Comparison of ENCODE assay signal across 15 cellular contexts in the genomic region with DNA sequence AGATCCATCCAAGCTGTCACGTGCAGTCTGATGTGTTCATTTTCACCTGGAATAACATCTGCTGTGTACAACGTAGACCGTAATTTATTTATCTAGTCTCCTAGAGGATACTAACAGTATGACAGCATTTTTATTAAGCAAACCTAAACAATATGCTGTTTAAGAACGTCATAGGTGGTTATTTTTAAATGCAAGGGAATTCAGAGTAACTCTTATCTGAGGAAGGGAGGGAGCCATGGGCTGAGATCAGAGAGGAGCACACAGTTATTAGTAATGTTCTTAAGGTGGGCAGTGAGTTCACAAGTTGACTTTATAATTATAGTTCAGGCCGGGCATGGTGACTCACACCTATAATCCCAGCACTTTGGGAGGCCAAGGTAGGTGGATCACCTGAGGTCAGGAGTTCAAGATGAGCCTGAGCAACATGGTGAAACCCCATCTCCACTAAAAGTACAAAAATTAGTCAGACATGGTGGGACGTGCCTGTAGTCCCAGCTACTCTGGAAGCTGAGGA.
DNase-seq lines count a peak whose midpoint lies in the region; ATAC-seq, FAIRE-seq and TF ChIP-seq lines count a peak whose summit lies in the region.
"Had no signal": no experiment of that assay in that cellular context is flagged by ENCODE, and none has a peak within 500 bp of the region (broad histone marks: within the 10 kb centered on the region; RNA-seq: fewer than 3 reads in every experiment).

No MANE protein-coding gene starts in this region.

- H3K9me3 ChIP-seq in CD4-positive, alpha-beta memory T cell (ENCODE audit: control insufficient read depth in 1 of 2, low read length in 2 of 2), result no peaks in the 10 kb centered on the region
- H3K9me3 ChIP-seq: adrenal gland, HAP-1, stomach had no signal

- no peak for TF ChIP-seq CTCF in activated CD8-positive, alpha-beta T cell treated with anti-CD3 and anti-CD28 coated beads for 36 hours (IDR thresholded peaks at IDR 0.05)
- TF ChIP-seq CTCF in bronchial epithelial cell (IDR thresholded peaks at IDR 0.05; ENCODE audit: insufficient read depth, low read length, severe bottlenecking) (no peak), nephron (IDR thresholded peaks at IDR 0.05; ENCODE audit: unreplicated experiment in 3 of 3) (no peak)

- ATAC-seq in activated CD8-positive, alpha-beta T cell treated with anti-CD3 and anti-CD28 coated beads for 36 hours, result peak; percentile 83
- no peak for ATAC-seq in activated CD8-positive, alpha-beta T cell treated with anti-CD3 and anti-CD28 coated beads, Interleukin-2, amount 10 ng/mL, durations not matched to agents 7 days and 5 days

- POLR2A ChIA-PET in activated CD8-positive, alpha-beta T cell treated with anti-CD3 and anti-CD28 coated beads for 36 hours (lab: Charles Lee), result interaction anchor here (1.3 to 1.4 kb wide), 2 partner anchors 10 to 22 kb away, joined by 4 to 5 read pairs; no protein-coding TSS in a partner anchor
- POLR2A ChIA-PET in activated CD8-positive, alpha-beta T cell treated with anti-CD3 and anti-CD28 coated beads, Interleukin-2, amount 10 ng/mL, durations not matched to agents 7 days and 5 days (lab: Charles Lee), result interaction anchor here (1.6 kb wide), 1 partner anchor 16 kb away, joined by 4 read pairs; no protein-coding TSS in a partner anchor
- POLR2A ChIA-PET in CD4-positive, alpha-beta memory T cell (lab: Charles Lee; ENCODE audit: partially characterized antibody), result no interaction called here

- no peak for FAIRE-seq in bronchial epithelial cell (lab: Jason Lieb, UNC)

- H3K4me3 Mint-ChIP-seq in activated CD8-positive, alpha-beta T cell treated with anti-CD3 and anti-CD28 coated beads for 36 hours, result no peak overlapping the region
- no peak overlapping the region for H3K4me3 Mint-ChIP-seq in activated CD8-positive, alpha-beta T cell treated with anti-CD3 and anti-CD28 coated beads, Interleukin-2, amount 10 ng/mL, durations not matched to agents 7 days and 5 days
- H3K4me3 Mint-ChIP-seq in nephron, result no peak overlapping the region
- no peak overlapping the region for H3K4me3 Mint-ChIP-seq in CD4-positive, alpha-beta memory T cell
- H3K4me3 Mint-ChIP-seq: memory B cell; T-helper 1 cell treated with Interleukin-12 subunit alpha and Interleukin-12 subunit beta and Interleukin-4 antibody, amounts not matched to agents 30 μg/mL and 1 μg/mL, for 36 hours had no signal

- H3K36me3 ChIP-seq in bronchial epithelial cell (ENCODE audit: control insufficient read depth, insufficient read depth, low read length), result no peaks in the 10 kb centered on the region
- no peaks in the 10 kb centered on the region for H3K36me3 ChIP-seq in CD4-positive, alpha-beta memory T cell (ENCODE audit: insufficient read depth, low read length)
- H3K36me3 ChIP-seq: adrenal gland, HAP-1, stomach had no signal

- intact Hi-C loops in activated CD8-positive, alpha-beta T cell treated with anti-CD3 and anti-CD28 coated beads for 36 hours (cut with micrococcal nuclease), result no loop called here
- intact Hi-C loops in CD4-positive, alpha-beta memory T cell (cut with micrococcal nuclease), result no loop called here

- H3K27ac ChIP-seq in CD4-positive, alpha-beta memory T cell (ENCODE audit: low read depth, low read length), result no peak overlapping the region
- H3K27ac ChIP-seq: adrenal gland, stomach had no signal

- peaks cover 12% of the 10 kb centered on the region for H3K4me1 Mint-ChIP-seq in activated CD8-positive, alpha-beta T cell treated with anti-CD3 and anti-CD28 coated beads for 36 hours (ENCODE audit: low read depth)
- peaks cover 3% of the 10 kb centered on the region for H3K4me1 Mint-ChIP-seq in activated CD8-positive, alpha-beta T cell treated with anti-CD3 and anti-CD28 coated beads, Interleukin-2, amount 10 ng/mL, durations not matched to agents 7 days and 5 days (ENCODE audit: low read depth)
- H3K4me1 Mint-ChIP-seq in nephron, result peaks cover 31% of the 10 kb centered on the region
- H3K4me1 Mint-ChIP-seq in CD4-positive, alpha-beta memory T cell, result peaks cover 0 to 1% (median 0%) of the 10 kb centered on the region in 4 donors

- H3K27ac Mint-ChIP-seq in activated CD8-positive, alpha-beta T cell treated with anti-CD3 and anti-CD28 coated beads for 36 hours, result no peak overlapping the region
- no peak overlapping the region for H3K27ac Mint-ChIP-seq in activated CD8-positive, alpha-beta T cell treated with anti-CD3 and anti-CD28 coated beads, Interleukin-2, amount 10 ng/mL, durations not matched to agents 7 days and 5 days
- peak overlapping the region in 2 of 3 experiments; percentile 7 to 42 for H3K27ac Mint-ChIP-seq in nephron
- no peak overlapping the region for H3K27ac Mint-ChIP-seq in CD4-positive, alpha-beta memory T cell
- H3K27ac Mint-ChIP-seq: memory B cell; T-helper 1 cell treated with Interleukin-12 subunit alpha and Interleukin-12 subunit beta and Interleukin-4 antibody, amounts not matched to agents 30 μg/mL and 1 μg/mL, for 36 hours had no signal

- DNase-seq in activated CD8-positive, alpha-beta T cell treated with anti-CD3 and anti-CD28 coated beads for 36 hours, result peak; percentile 63
- DNase-seq in activated CD8-positive, alpha-beta T cell treated with anti-CD3 and anti-CD28 coated beads, Interleukin-2, amount 10 ng/mL, durations not matched to agents 7 days and 5 days, result no peak
- peak; percentile 69 for DNase-seq in LoVo (ENCODE audit: low spot score)
- DNase-seq in bronchial epithelial cell (ENCODE audit: low read depth), result peak; percentile 77
- DNase-seq in NCI-H2196 treated with DMSO at 0.1 percent for 48 hours (lab: John Stamatoyannopoulos, UW; ENCODE audit: unreplicated experiment), result no peak
- no peak for DNase-seq in CD4-positive, alpha-beta memory T cell
- no peak for DNase-seq in NCI-H1436 treated with DMSO at 0.1 percent for 48 hours (lab: John Stamatoyannopoulos, UW)
- DNase-seq: activated CD4-positive, alpha-beta T cell treated with anti-CD3 and anti-CD28 coated beads, Interleukin-2, amount 50 U/mL, for 4 hours; stimulated activated CD4-positive, alpha-beta T cell treated with anti-CD3 and anti-CD28 coated beads, Interleukin-2, amount 100 ng/mL, for 48 hours had no signal

- CTCF ChIA-PET in activated CD8-positive, alpha-beta T cell treated with anti-CD3 and anti-CD28 coated beads for 36 hours (lab: Charles Lee), result interaction anchor here (1.5 to 2.2 kb wide), 3 partner anchors 10 to 16 kb away, joined by 4 to 9 read pairs (median 5); no protein-coding TSS in a partner anchor
- CTCF ChIA-PET in activated CD8-positive, alpha-beta T cell treated with anti-CD3 and anti-CD28 coated beads, Interleukin-2, amount 10 ng/mL, durations not matched to agents 7 days and 5 days (lab: Charles Lee), result interaction anchor here (1.0 to 1.8 kb wide), 7 partner anchors 10 to 1095 kb away, joined by 3 to 11 read pairs (median 4); no protein-coding TSS in a partner anchor
- CTCF ChIA-PET in CD4-positive, alpha-beta memory T cell (lab: Charles Lee; ENCODE audit: partially characterized antibody), result interaction anchor here (1.1 to 1.9 kb wide), 2 partner anchors 17 to 153 kb away, joined by 3 to 12 read pairs; no protein-coding TSS in a partner anchor

- H3K4me3 ChIP-seq in bronchial epithelial cell (ENCODE audit: low read depth, low read length), result no peak overlapping the region
- H3K4me3 ChIP-seq in CD4-positive, alpha-beta memory T cell (ENCODE audit: low read length in 2 of 2), result no peak overlapping the region
- H3K4me3 ChIP-seq: adrenal gland, HAP-1, stomach had no signal

- H3K27me3 Mint-ChIP-seq in activated CD8-positive, alpha-beta T cell treated with anti-CD3 and anti-CD28 coated beads for 36 hours, result no peaks in the 10 kb centered on the region
- H3K27me3 Mint-ChIP-seq in activated CD8-positive, alpha-beta T cell treated with anti-CD3 and anti-CD28 coated beads, Interleukin-2, amount 10 ng/mL, durations not matched to agents 7 days and 5 days (ENCODE audit: low read depth), result peaks cover 8% of the 10 kb centered on the region
- H3K27me3 Mint-ChIP-seq in nephron (ENCODE audit: low read depth), result peaks cover 4% of the 10 kb centered on the region
- no peaks in the 10 kb centered on the region for H3K27me3 Mint-ChIP-seq in CD4-positive, alpha-beta memory T cell

- H3K27me3 ChIP-seq in bronchial epithelial cell (ENCODE audit: control insufficient read depth, insufficient read depth, low read length), result peaks cover 5% of the 10 kb centered on the region
- no peaks in the 10 kb centered on the region for H3K27me3 ChIP-seq in CD4-positive, alpha-beta memory T cell (ENCODE audit: insufficient read depth, low read length)
- H3K27me3 ChIP-seq: adrenal gland had no signal

- H3K4me1 ChIP-seq in CD4-positive, alpha-beta memory T cell (ENCODE audit: insufficient read depth, low read length), result no peaks in the 10 kb centered on the region
- H3K4me1 ChIP-seq: adrenal gland, HAP-1 had no signal

- peaks cover 5% of the 10 kb centered on the region for H3K9me3 Mint-ChIP-seq in activated CD8-positive, alpha-beta T cell treated with anti-CD3 and anti-CD28 coated beads for 36 hours
- no peaks in the 10 kb centered on the region for H3K9me3 Mint-ChIP-seq in activated CD8-positive, alpha-beta T cell treated with anti-CD3 and anti-CD28 coated beads, Interleukin-2, amount 10 ng/mL, durations not matched to agents 7 days and 5 days (ENCODE audit: insufficient read depth)
- peaks cover 12% of the 10 kb centered on the region for H3K9me3 Mint-ChIP-seq in nephron
- H3K9me3 Mint-ChIP-seq in CD4-positive, alpha-beta memory T cell, result peaks cover 0 to 9% (median 4%) of the 10 kb centered on the region in 8 donors

- no peaks in the 10 kb centered on the region for H3K36me3 Mint-ChIP-seq in activated CD8-positive, alpha-beta T cell treated with anti-CD3 and anti-CD28 coated beads for 36 hours (ENCODE audit: low read depth)
- H3K36me3 Mint-ChIP-seq in activated CD8-positive, alpha-beta T cell treated with anti-CD3 and anti-CD28 coated beads, Interleukin-2, amount 10 ng/mL, durations not matched to agents 7 days and 5 days (ENCODE audit: low read depth), result peaks cover 5% of the 10 kb centered on the region
- peaks cover under 1% of the 10 kb centered on the region for H3K36me3 Mint-ChIP-seq in nephron (ENCODE audit: low read depth)
- no peaks in the 10 kb centered on the region for H3K36me3 Mint-ChIP-seq in CD4-positive, alpha-beta memory T cell

Comparison
In these comparisons a context has a peak if more than half of its experiments do, and no peak if none do; other contexts are left out.
1. DNase-seq: peak in activated CD8-positive, alpha-beta T cell treated with anti-CD3 and anti-CD28 coated beads for 36 hours (single experiment), LoVo (single experiment) and bronchial epithelial cell (single experiment); none in activated CD8-positive, alpha-beta T cell treated with anti-CD3 and anti-CD28 coated beads, Interleukin-2, amount 10 ng/mL, durations not matched to agents 7 days and 5 days (single experiment), NCI-H2196 treated with DMSO at 0.1 percent for 48 hours (single experiment), CD4-positive, alpha-beta memory T cell (0 of 5) and NCI-H1436 treated with DMSO at 0.1 percent for 48 hours (single experiment).
2. H3K27ac Mint-ChIP-seq: peak in nephron (2 of 3); none in activated CD8-positive, alpha-beta T cell treated with anti-CD3 and anti-CD28 coated beads for 36 hours (single experiment), activated CD8-positive, alpha-beta T cell treated with anti-CD3 and anti-CD28 coated beads, Interleukin-2, amount 10 ng/mL, durations not matched to agents 7 days and 5 days (single experiment) and CD4-positive, alpha-beta memory T cell (0 of 7).